11 cellular contexts compared by ENCODE assay signal in the genomic region with DNA sequence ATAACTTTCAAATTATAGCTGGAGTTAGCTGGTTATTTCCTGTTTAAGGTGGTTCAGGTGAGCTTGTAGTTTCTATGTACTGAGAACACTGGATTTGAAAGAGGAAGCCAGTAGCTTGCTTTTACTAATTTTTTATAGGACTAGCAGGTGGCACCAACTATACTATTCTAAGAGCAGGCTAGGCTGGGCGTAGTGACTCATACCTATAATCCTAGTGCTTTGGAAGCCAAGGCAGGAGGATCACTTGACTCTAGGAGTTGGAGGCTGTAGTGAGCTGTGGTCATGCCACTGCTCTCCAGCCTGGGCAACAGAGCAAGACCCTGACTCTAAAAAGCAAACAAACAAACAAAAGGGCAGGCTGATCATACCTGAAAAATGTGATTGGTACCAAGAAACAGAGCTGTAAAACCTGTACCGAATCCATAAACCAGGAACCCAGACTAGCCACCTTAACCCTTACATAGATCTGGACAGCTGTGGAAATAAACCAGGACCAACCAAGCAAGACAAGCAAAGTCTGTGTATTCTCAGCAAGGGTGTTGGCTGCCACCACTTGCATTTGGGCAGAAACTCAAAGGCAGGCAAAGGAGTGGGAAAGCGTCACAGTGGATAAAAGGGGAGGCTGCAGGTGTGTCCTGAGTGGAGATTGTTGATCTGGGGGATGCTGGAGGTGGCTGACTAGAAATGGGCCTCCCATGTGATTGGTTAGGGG. TPM values are rescaled to one million over a fixed set of nuclear protein-coding genes. Genes with fewer than 3 reads are reported as not detected.
DNase-seq lines count a peak whose midpoint lies in the region; ATAC-seq and TF ChIP-seq lines count a peak whose summit lies in the region.
"Had no signal": no experiment of that assay in that cellular context is flagged by ENCODE, and none has a peak within 500 bp of the region (broad histone marks: within the 10 kb centered on the region; RNA-seq: fewer than 3 reads in every experiment).

No MANE protein-coding gene starts in this region.

- POLR2A ChIA-PET in CD8-positive, alpha-beta memory T cell (lab: Charles Lee): no interaction called here

- no peaks in the 10 kb centered on the region for H3K36me3 Mint-ChIP-seq in stimulated activated naive B cell treated with anti-CD40 and anti-IgM and Interleukin-4, amounts not matched to agents 10 μg/mL and 1 μg/mL and 100 μg/mL, for 72 hours
- H3K36me3 Mint-ChIP-seq in progenitor cell of endocrine pancreas (ENCODE audit: insufficient read depth): no peaks in the 10 kb centered on the region
- H3K36me3 Mint-ChIP-seq in CD8-positive, alpha-beta memory T cell: no peaks in the 10 kb centered on the region

- no peak overlapping the region for H3K4me3 Mint-ChIP-seq in stimulated activated naive B cell treated with anti-CD40 and anti-IgM and Interleukin-4, amounts not matched to agents 10 μg/mL and 1 μg/mL and 100 μg/mL, for 72 hours
- no peak overlapping the region for H3K4me3 Mint-ChIP-seq in progenitor cell of endocrine pancreas (ENCODE audit: low read depth)
- H3K4me3 Mint-ChIP-seq in CD8-positive, alpha-beta memory T cell: no peak overlapping the region

- TF ChIP-seq CTCF in progenitor cell of endocrine pancreas (IDR thresholded peaks at IDR 0.05; ENCODE audit: unreplicated experiment): no peak

- no peaks in the 10 kb centered on the region for H3K27me3 ChIP-seq in CD8-positive, alpha-beta memory T cell (ENCODE audit: insufficient read depth, low read length, poor library complexity, severe bottlenecking)
- H3K27me3 ChIP-seq: testis had no signal

- H3K4me1 ChIP-seq in CD8-positive, alpha-beta memory T cell (ENCODE audit: insufficient read depth, low read length): no peaks in the 10 kb centered on the region
- H3K4me1 ChIP-seq: A549, testis had no signal

- peaks cover 0 to 4% of the 10 kb centered on the region in 2 donors for H3K27me3 Mint-ChIP-seq in stimulated activated naive B cell treated with anti-CD40 and anti-IgM and Interleukin-4, amounts not matched to agents 10 μg/mL and 1 μg/mL and 100 μg/mL, for 72 hours
- H3K27me3 Mint-ChIP-seq in progenitor cell of endocrine pancreas: peaks cover 10% of the 10 kb centered on the region
- H3K27me3 Mint-ChIP-seq in CD8-positive, alpha-beta memory T cell: peaks cover 9 to 24% of the 10 kb centered on the region in 2 donors

- peak overlapping the region; percentile 59 for H3K27ac Mint-ChIP-seq in stimulated activated naive B cell treated with anti-CD40 and anti-IgM and Interleukin-4, amounts not matched to agents 10 μg/mL and 1 μg/mL and 100 μg/mL, for 72 hours
- H3K27ac Mint-ChIP-seq in progenitor cell of endocrine pancreas: no peak overlapping the region
- H3K27ac Mint-ChIP-seq in CD8-positive, alpha-beta memory T cell: no peak overlapping the region

- H3K9me3 ChIP-seq in CD8-positive, alpha-beta memory T cell (ENCODE audit: low read length): no peaks in the 10 kb centered on the region
- H3K9me3 ChIP-seq: A549, esophagus squamous epithelium, testis had no signal

- CTCF ChIA-PET in CD8-positive, alpha-beta memory T cell (lab: Charles Lee): interaction anchor here (0.8 kb wide), 1 partner anchor 24 kb away, joined by 3 read pairs; no protein-coding TSS in a partner anchor

- DNase-seq in NCI-H82 (lab: John Stamatoyannopoulos, UW): peak; percentile 28
- no peak for DNase-seq in NCI-H82 treated with DMSO at 0.1 percent for 48 hours (lab: John Stamatoyannopoulos, UW; ENCODE audit: unreplicated experiment)
- DNase-seq in RPMI7951 (ENCODE audit: low read depth): peak; percentile 2
- peak; percentile 36 to 67 for DNase-seq in left colon
- no peak for DNase-seq in stimulated activated naive B cell treated with anti-CD40 and anti-IgM and Interleukin-4, amounts not matched to agents 10 μg/mL and 1 μg/mL and 100 μg/mL, for 72 hours
- no peak for DNase-seq in AG20443 (ENCODE audit: low spot score)
- DNase-seq in progenitor cell of endocrine pancreas (ENCODE audit: low spot score, unreplicated experiment): no peak
- DNase-seq in CD8-positive, alpha-beta memory T cell: no peak
- DNase-seq: esophagus squamous epithelium, testis had no signal

- peaks cover 12 to 21% of the 10 kb centered on the region in 2 donors for H3K4me1 Mint-ChIP-seq in stimulated activated naive B cell treated with anti-CD40 and anti-IgM and Interleukin-4, amounts not matched to agents 10 μg/mL and 1 μg/mL and 100 μg/mL, for 72 hours
- no peaks in the 10 kb centered on the region for H3K4me1 Mint-ChIP-seq in progenitor cell of endocrine pancreas (ENCODE audit: low read depth)
- no peaks in the 10 kb centered on the region for H3K4me1 Mint-ChIP-seq in CD8-positive, alpha-beta memory T cell

- no peak overlapping the region for H3K27ac ChIP-seq in CD8-positive, alpha-beta memory T cell (ENCODE audit: low read depth, low read length)
- H3K27ac ChIP-seq: A549, esophagus squamous epithelium, testis had no signal

- no peaks in the 10 kb centered on the region for H3K36me3 ChIP-seq in CD8-positive, alpha-beta memory T cell (ENCODE audit: insufficient read depth, low read length)
- H3K36me3 ChIP-seq: esophagus squamous epithelium had no signal

- intact Hi-C loops in left colon (cut with DNase I, micrococcal nuclease): no loop called here

- no peaks in the 10 kb centered on the region for H3K9me3 Mint-ChIP-seq in stimulated activated naive B cell treated with anti-CD40 and anti-IgM and Interleukin-4, amounts not matched to agents 10 μg/mL and 1 μg/mL and 100 μg/mL, for 72 hours
- H3K9me3 Mint-ChIP-seq in progenitor cell of endocrine pancreas (ENCODE audit: low read depth): no peaks in the 10 kb centered on the region
- no peaks in the 10 kb centered on the region for H3K9me3 Mint-ChIP-seq in CD8-positive, alpha-beta memory T cell

- H3K4me3 ChIP-seq in CD8-positive, alpha-beta memory T cell (ENCODE audit: low read length): no peak overlapping the region
- H3K4me3 ChIP-seq: A549, esophagus squamous epithelium, testis had no signal

- peak; percentile 90 for ATAC-seq in left colon
- ATAC-seq in stimulated activated naive B cell treated with anti-CD40 and anti-IgM and Interleukin-4, amounts not matched to agents 10 μg/mL and 1 μg/mL and 100 μg/mL, for 72 hours (replicated peaks): peak; percentile 89 to 90
- ATAC-seq: A549 had no signal

RNA-seq across cellular contexts. Expression of gene SLC47A1, which starts 36.3 kb away (rescaled TPM):
- total RNA-seq in RPMI7951 (2014; rRNA removed; shearing (Covaris generic)): 0.36 TPM in 1 of 2 replicates, not detected in the other
- total RNA-seq in left colon (1 to 10 TPM in 1 of 2 donors, under 1 TPM in 1; 0.52 to 1.2 TPM), progenitor cell of endocrine pancreas (1.1 and 2.3 TPM in 2 replicates)
- total RNA-seq in CD8-positive, alpha-beta memory T cell: under 1 TPM; 0.15 to 0.20 TPM
- 0.29 TPM for polyA plus RNA-seq in CD8-positive, alpha-beta memory T cell

Comparison
In these comparisons a context has a peak if more than half of its experiments do, and no peak if none do; other contexts are left out.
1. DNase-seq: peak in NCI-H82 (single experiment), RPMI7951 (single experiment) and left colon (2 of 2); none in NCI-H82 treated with DMSO at 0.1 percent for 48 hours (single experiment), stimulated activated naive B cell treated with anti-CD40 and anti-IgM and Interleukin-4, amounts not matched to agents 10 μg/mL and 1 μg/mL and 100 μg/mL, for 72 hours (single experiment), AG20443 (single experiment), progenitor cell of endocrine pancreas (single experiment) and CD8-positive, alpha-beta memory T cell (0 of 5).